In genomic region chr5:96741911-96742310, GRCh38 we compare ENCODE assay signal across 1 cellular context.
A peak's percentile ranks its signal among the peaks of the same experiment; 100 is the strongest.
TF ChIP-seq lines count a peak whose summit lies in the region.

No MANE protein-coding gene starts in this region.

TF ChIP-seq in K562, 482 proteins besides CTCF, POLR2A, EP300 and RAD21 (continued from another document and continues in another):
- TF ChIP-seq RBM22 (IDR thresholded peaks at IDR 0.05; ENCODE audit: low read depth, low read length, poor library complexity, severe bottlenecking) (no peak), RNF219 (CRISPR knock-in tag; IDR thresholded peaks at IDR 0.05) (no peak), ADNP (tag; IDR thresholded peaks at IDR 0.05) (no peak), MYC (IDR thresholded peaks at IDR 0.05; ENCODE audit: low read depth, low read length) (peak; percentile 71; the same call in 1 of the 2 replicates), MYC (CRISPR knock-in tag; IDR thresholded peaks at IDR 0.05; ENCODE audit: borderline replicate concordance, low read depth) (no peak), STAT5A (IDR thresholded peaks at IDR 0.05; ENCODE audit: borderline replicate concordance, low read length) (peak; percentile 50; the same call in 1 of the 2 replicates), TAF1 (IDR thresholded peaks at IDR 0.05; ENCODE audit: control insufficient read depth, extremely low read depth, insufficient read depth, low read length, severe bottlenecking) (peak; percentile 80), ARID3B (CRISPR knock-in tag; IDR thresholded peaks at IDR 0.05; ENCODE audit: borderline replicate concordance) (no peak), ETS1 (conservative IDR thresholded peaks at IDR 0.05; ENCODE audit: control insufficient read depth, low read depth, low read length) (no peak), CHCHD3 (CRISPR knock-in tag; IDR thresholded peaks at IDR 0.05) (no peak), USF2 (CRISPR knock-in tag; IDR thresholded peaks at IDR 0.05) (no peak), KDM1A (IDR thresholded peaks at IDR 0.05) (peak in 1 of 2 experiments; percentile 9; a peak in 1 of 4 replicates), NR4A1 (CRISPR knock-in tag; IDR thresholded peaks at IDR 0.05) (no peak), NR4A1 (tag; IDR thresholded peaks at IDR 0.05) (0 out of 2 replicates have a peak, but pooled peaks have one; percentile 40), ZNF384 (IDR thresholded peaks at IDR 0.05; ENCODE audit: low read depth, low read length) (no peak), BHLHE40 (IDR thresholded peaks at IDR 0.05; ENCODE audit: low read length) (0 out of 2 replicates have a peak, but pooled peaks have one; percentile 36), E4F1 (CRISPR knock-in tag; IDR thresholded peaks at IDR 0.05; ENCODE audit: borderline replicate concordance) (no peak), ARID2 (IDR thresholded peaks at IDR 0.05) (no peak), ZNF280A (IDR thresholded peaks at IDR 0.05; ENCODE audit: low read depth, partially characterized antibody) (no peak), CREM (IDR thresholded peaks at IDR 0.05; ENCODE audit: low read depth) (peak; percentile 51; the same call in 1 of the 2 replicates), SUPT5H (IDR thresholded peaks at IDR 0.05) (peak; percentile 56), TAF15 (IDR thresholded peaks at IDR 0.05; ENCODE audit: low read depth, low read length) (no peak), ZBTB17 (CRISPR knock-in tag; IDR thresholded peaks at IDR 0.05) (no peak), KAT7 (CRISPR knock-in tag; IDR thresholded peaks at IDR 0.05; ENCODE audit: borderline replicate concordance) (no peak), HDGF (IDR thresholded peaks at IDR 0.05) (no peak), ZNF592 (IDR thresholded peaks at IDR 0.05) (no peak), CXXC5 (CRISPR knock-in tag; IDR thresholded peaks at IDR 0.05) (no peak; the same call in 1 of the 2 replicates), ZNF77 (CRISPR knock-in tag; IDR thresholded peaks at IDR 0.05) (no peak), CBFB (CRISPR knock-in tag; IDR thresholded peaks at IDR 0.05) (no peak), BRCA1 (IDR thresholded peaks at IDR 0.05) (no peak), BRCA1 (CRISPR knock-in tag; IDR thresholded peaks at IDR 0.05) (no peak), RBBP5 (IDR thresholded peaks at IDR 0.05; ENCODE audit: borderline replicate concordance, insufficient read depth, low read length, poor library complexity, severe bottlenecking) (peak; percentile 20), HES1 (IDR thresholded peaks at IDR 0.05; ENCODE audit: low read depth) (no peak), ARHGAP35 (IDR thresholded peaks at IDR 0.05; ENCODE audit: partially characterized antibody) (no peak), TEAD2 (tag; IDR thresholded peaks at IDR 0.05) (no peak), ZNF584 (CRISPR knock-in tag; IDR thresholded peaks at IDR 0.05; ENCODE audit: low read depth) (no peak), STAG1 (CRISPR knock-in tag; IDR thresholded peaks at IDR 0.05; ENCODE audit: borderline replicate concordance) (no peak), ZFPM2 (CRISPR knock-in tag; IDR thresholded peaks at IDR 0.05) (no peak), BRD9 (IDR thresholded peaks at IDR 0.05; ENCODE audit: low read depth, partially characterized antibody) (no peak), MYNN (IDR thresholded peaks at IDR 0.05) (0 out of 2 replicates have a peak, but pooled peaks have one; percentile 60), MYNN (CRISPR knock-in tag; IDR thresholded peaks at IDR 0.05) (no peak), NFYB (IDR thresholded peaks at IDR 0.05; ENCODE audit: extremely low read depth, insufficient read length) (no peak), HDAC3 (IDR thresholded peaks at IDR 0.05; ENCODE audit: borderline replicate concordance, partially characterized antibody) (no peak), ELF1 (tag; IDR thresholded peaks at IDR 0.05) (no peak), HMG20A (CRISPR knock-in tag; conservative IDR thresholded peaks at IDR 0.05) (no peak), NFIC (IDR thresholded peaks at IDR 0.05) (peak; percentile 56; the same call in 1 of the 2 replicates), THAP7 (CRISPR knock-in tag; IDR thresholded peaks at IDR 0.05) (no peak), ID3 (CRISPR knock-in tag; IDR thresholded peaks at IDR 0.05) (no peak), ID3 (tag; IDR thresholded peaks at IDR 0.05) (no peak), MCM7 (IDR thresholded peaks at IDR 0.05) (no peak), GABPB2 (CRISPR knock-in tag; conservative IDR thresholded peaks at IDR 0.05) (no peak), NR1H2 (CRISPR knock-in tag; IDR thresholded peaks at IDR 0.05) (no peak), ZNF75A (CRISPR knock-in tag; IDR thresholded peaks at IDR 0.05) (no peak), DDX20 (tag; IDR thresholded peaks at IDR 0.05; ENCODE audit: low read depth) (no peak), SMAD4 (CRISPR knock-in tag; conservative IDR thresholded peaks at IDR 0.05) (no peak), HNRNPK (IDR thresholded peaks at IDR 0.05; ENCODE audit: low read depth, low read length, poor library complexity, severe bottlenecking) (no peak), KDM4B (IDR thresholded peaks at IDR 0.05; ENCODE audit: borderline replicate concordance in 2 of 2, low read depth in 1 of 2) (no peak), KDM5B (IDR thresholded peaks at IDR 0.05; ENCODE audit: insufficient replicate concordance, low read depth, low read length) (peak; percentile 69), POU5F1 (IDR thresholded peaks at IDR 0.05; ENCODE audit: borderline replicate concordance, low read depth, low read length, partially characterized antibody) (no peak), GTF2F1 (IDR thresholded peaks at IDR 0.05; ENCODE audit: low read depth, low read length) (no peak)
